9 cellular contexts compared by ENCODE assay signal in genomic region chr5:113806250-113806649, GRCh38.
DNase-seq lines count a peak whose midpoint lies in the region; TF ChIP-seq lines count a peak whose summit lies in the region.
"Had no signal": no experiment of that assay in that cellular context is flagged by ENCODE, and none has a peak within 500 bp of the region (broad histone marks: within the 10 kb centered on the region; RNA-seq: fewer than 3 reads in every experiment).

No MANE protein-coding gene starts in this region.

- peaks cover 18% of the 10 kb centered on the region for H3K4me1 Mint-ChIP-seq in type B pancreatic cell (ENCODE audit: unreplicated experiment)

- H3K27ac Mint-ChIP-seq in type B pancreatic cell, result peak overlapping the region; percentile 91

- H3K27me3 ChIP-seq in ascending aorta (no peaks in the 10 kb centered on the region), kidney epithelial cell (ENCODE audit: control insufficient read depth, insufficient read depth, low read length) (no peaks in the 10 kb centered on the region)
- H3K27me3 ChIP-seq: BLaER1 treated with 17β-estradiol and CSF1 and Interleukin-3, amounts not matched to agents 10 nM and 100 nM had no signal

- no peaks in the 10 kb centered on the region for H3K27me3 Mint-ChIP-seq in type B pancreatic cell

- H3K4me1 ChIP-seq in ascending aorta, result peaks cover 0 to 6% of the 10 kb centered on the region in 2 donors

- H3K9me3 ChIP-seq in ascending aorta, result no peaks in the 10 kb centered on the region
- H3K9me3 ChIP-seq: BLaER1 treated with 17β-estradiol and CSF1 and Interleukin-3, amounts not matched to agents 10 nM and 100 nM had no signal

- peak in 2 of 3 experiments; percentile 40 to 62 for TF ChIP-seq CTCF in ascending aorta (IDR thresholded peaks at IDR 0.05)
- TF ChIP-seq CTCF in kidney epithelial cell (IDR thresholded peaks at IDR 0.05; ENCODE audit: insufficient read depth, low read length, poor library complexity, severe bottlenecking), result peak; percentile 55
- peak; percentile 68 for TF ChIP-seq CTCF in type B pancreatic cell (conservative IDR thresholded peaks at IDR 0.05)

- no peaks in the 10 kb centered on the region for H3K9me3 Mint-ChIP-seq in type B pancreatic cell

- peak overlapping the region; percentile 62 for H3K4me3 Mint-ChIP-seq in type B pancreatic cell

- H3K27ac ChIP-seq in ascending aorta, result peak overlapping the region; percentile 61 to 73
- H3K27ac ChIP-seq: BLaER1 treated with 17β-estradiol and CSF1 and Interleukin-3, amounts not matched to agents 10 nM and 100 nM had no signal

- no peaks in the 10 kb centered on the region for H3K36me3 Mint-ChIP-seq in type B pancreatic cell

- DNase-seq in NCI-H82 (lab: John Stamatoyannopoulos, UW) (peak; percentile 31), NCI-H82 treated with DMSO at 0.1 percent for 48 hours (lab: John Stamatoyannopoulos, UW; ENCODE audit: unreplicated experiment) (no peak), ascending aorta (ENCODE audit: low spot score in 2 of 2) (no peak), kidney epithelial cell (ENCODE audit: low read depth) (peak; percentile 14), type B pancreatic cell (ENCODE audit: extremely low spot score, unreplicated experiment) (no peak), COLO668 (lab: John Stamatoyannopoulos, UW; ENCODE audit: unreplicated experiment) (no peak), NCI-H345 (lab: John Stamatoyannopoulos, UW) (no peak), NOMO-1 treated with dmso at 0.1 percent for 144 hours (lab: John Stamatoyannopoulos, UW; ENCODE audit: unreplicated experiment) (no peak)

- H3K4me3 ChIP-seq in ascending aorta (peak overlapping the region in 1 of 2 donors; percentile 47), kidney epithelial cell (ENCODE audit: low read depth, low read length) (no peak overlapping the region)
- H3K4me3 ChIP-seq: BLaER1 treated with 17β-estradiol and CSF1 and Interleukin-3, amounts not matched to agents 10 nM and 100 nM had no signal

- intact Hi-C loops in ascending aorta (cut with DNase I), result loop anchor here (5.0 kb wide), 1 partner anchor 641 kb away; no protein-coding TSS in a partner anchor

- H3K36me3 ChIP-seq in ascending aorta (no peaks in the 10 kb centered on the region), kidney epithelial cell (ENCODE audit: control insufficient read depth, insufficient read depth, low read length) (no peaks in the 10 kb centered on the region)
- H3K36me3 ChIP-seq: BLaER1 treated with 17β-estradiol and CSF1 and Interleukin-3, amounts not matched to agents 10 nM and 100 nM had no signal

Comparison
In these comparisons a context has a peak if more than half of its experiments do, and no peak if none do; other contexts are left out.
1. DNase-seq: peak in NCI-H82 (single experiment) and kidney epithelial cell (single experiment); none in NCI-H82 treated with DMSO at 0.1 percent for 48 hours (single experiment), ascending aorta (0 of 2), type B pancreatic cell (single experiment), COLO668 (single experiment), NCI-H345 (single experiment) and NOMO-1 treated with dmso at 0.1 percent for 144 hours (single experiment).
2. Peak in every context shown above with its lines, with median percentiles within 50 percentile points of each other: CTCF ChIP-seq.